In the genomic region with DNA sequence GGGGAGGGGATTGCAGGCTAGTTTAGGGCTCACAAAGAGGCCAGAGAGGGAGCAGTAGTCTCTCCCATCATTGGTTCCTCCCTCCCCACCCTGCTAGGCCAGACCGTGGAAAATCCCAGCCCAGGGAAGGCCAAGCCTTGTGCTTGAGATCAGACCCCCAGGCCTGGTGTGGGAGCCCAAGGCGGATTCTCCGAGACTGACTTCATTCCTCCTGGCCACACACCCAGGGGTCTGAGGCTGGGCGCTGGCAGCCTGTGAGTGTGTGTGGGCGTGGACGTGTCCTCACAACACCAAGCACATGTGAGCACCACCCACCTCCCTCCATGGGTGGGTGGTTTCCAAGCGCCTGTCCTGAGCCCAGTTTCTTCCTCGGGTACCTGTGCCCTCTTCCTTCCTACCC, we compare ENCODE assay signal across 13 cellular contexts. TPM values are rescaled to one million over a fixed set of nuclear protein-coding genes. Genes with fewer than 3 reads are reported as not detected.
DNase-seq lines count a peak whose midpoint lies in the region; ATAC-seq and TF ChIP-seq lines count a peak whose summit lies in the region.
"Had no signal": no experiment of that assay in that cellular context is flagged by ENCODE, and none has a peak within 500 bp of the region (broad histone marks: within the 10 kb centered on the region; RNA-seq: fewer than 3 reads in every experiment).

No MANE protein-coding gene starts in this region.

- ATAC-seq in activated CD8-positive, alpha-beta memory T cell treated with anti-CD3 and anti-CD28 coated beads, Interleukin-2, amount 10 ng/mL, durations not matched to agents 7 days and 5 days: no peak
- ATAC-seq in HG02970 (IDR thresholded peaks at IDR 0.05; ENCODE audit: low FRiP score, unreplicated experiment): no peak
- ATAC-seq: A549, left colon had no signal

- H3K4me3 ChIP-seq in suprapubic skin: no peak overlapping the region
- H3K4me3 ChIP-seq: A549, prostate gland had no signal

- no peaks in the 10 kb centered on the region for H3K27me3 Mint-ChIP-seq in activated CD8-positive, alpha-beta memory T cell treated with anti-CD3 and anti-CD28 coated beads, Interleukin-2, amount 10 ng/mL, durations not matched to agents 7 days and 5 days
- no peaks in the 10 kb centered on the region for H3K27me3 Mint-ChIP-seq in chondrocyte (ENCODE audit: low read depth)

- TF ChIP-seq POLR2A in suprapubic skin (IDR thresholded peaks at IDR 0.05): no peak

- no peaks in the 10 kb centered on the region for H3K36me3 ChIP-seq in suprapubic skin
- H3K36me3 ChIP-seq: prostate gland had no signal

- no peaks in the 10 kb centered on the region for H3K36me3 Mint-ChIP-seq in activated CD8-positive, alpha-beta memory T cell treated with anti-CD3 and anti-CD28 coated beads, Interleukin-2, amount 10 ng/mL, durations not matched to agents 7 days and 5 days
- peaks cover 12% of the 10 kb centered on the region for H3K36me3 Mint-ChIP-seq in chondrocyte (ENCODE audit: low read depth)

- TF ChIP-seq CTCF in chondrocyte (IDR thresholded peaks at IDR 0.05) (no peak), suprapubic skin (IDR thresholded peaks at IDR 0.05) (no peak)

- CTCF ChIA-PET in activated CD8-positive, alpha-beta memory T cell treated with anti-CD3 and anti-CD28 coated beads, Interleukin-2, amount 10 ng/mL, durations not matched to agents 7 days and 5 days (lab: Charles Lee): interaction anchor here (1.1 to 4.2 kb wide), 4 partner anchors 8 to 56 kb away, joined by 4 to 64 read pairs (median 26); no protein-coding TSS in a partner anchor

- no peak overlapping the region for H3K4me3 Mint-ChIP-seq in activated CD8-positive, alpha-beta memory T cell treated with anti-CD3 and anti-CD28 coated beads, Interleukin-2, amount 10 ng/mL, durations not matched to agents 7 days and 5 days
- peak overlapping the region; percentile 96 for H3K4me3 Mint-ChIP-seq in chondrocyte (ENCODE audit: unreplicated experiment)

- H3K27me3 ChIP-seq in suprapubic skin: peaks cover 6% of the 10 kb centered on the region

- TF ChIP-seq EP300 in suprapubic skin (IDR thresholded peaks at IDR 0.05): no peak

- H3K27ac ChIP-seq in suprapubic skin: peak overlapping the region; percentile 58
- H3K27ac ChIP-seq: A549, HL-60 had no signal

- 70% methylated on average over 4 of the region's 8 CpGs for WGBS in suprapubic skin

- H3K4me1 ChIP-seq in suprapubic skin: peaks cover 71% of the 10 kb centered on the region

- no peaks in the 10 kb centered on the region for H3K9me3 Mint-ChIP-seq in activated CD8-positive, alpha-beta memory T cell treated with anti-CD3 and anti-CD28 coated beads, Interleukin-2, amount 10 ng/mL, durations not matched to agents 7 days and 5 days (ENCODE audit: low read depth)
- H3K9me3 Mint-ChIP-seq in chondrocyte (ENCODE audit: low read depth): no peaks in the 10 kb centered on the region

- no peaks in the 10 kb centered on the region for H3K9me3 ChIP-seq in suprapubic skin
- H3K9me3 ChIP-seq: A549, prostate gland had no signal

- peak overlapping the region; percentile 84 for H3K27ac Mint-ChIP-seq in activated CD8-positive, alpha-beta memory T cell treated with anti-CD3 and anti-CD28 coated beads, Interleukin-2, amount 10 ng/mL, durations not matched to agents 7 days and 5 days
- peak overlapping the region; percentile 100 for H3K27ac Mint-ChIP-seq in chondrocyte (ENCODE audit: unreplicated experiment)

- H3K4me1 Mint-ChIP-seq in activated CD8-positive, alpha-beta memory T cell treated with anti-CD3 and anti-CD28 coated beads, Interleukin-2, amount 10 ng/mL, durations not matched to agents 7 days and 5 days: peaks cover 49% of the 10 kb centered on the region
- H3K4me1 Mint-ChIP-seq in chondrocyte (ENCODE audit: low read depth): peaks cover 78% of the 10 kb centered on the region

- no peak for DNase-seq in activated CD8-positive, alpha-beta memory T cell treated with anti-CD3 and anti-CD28 coated beads, Interleukin-2, amount 10 ng/mL, durations not matched to agents 7 days and 5 days
- DNase-seq in activated CD8-positive, alpha-beta memory T cell treated with anti-CD3 and anti-CD28 coated beads for 24 hours: no peak
- DNase-seq in chondrocyte (ENCODE audit: low spot score) (peak; percentile 95), kidney glomerular epithelial cell (lab: John Stamatoyannopoulos, UW) (peak; percentile 88), suprapubic skin (ENCODE audit: low spot score in 2 of 2) (no peak), HUDEP-2 (lab: John Stamatoyannopoulos, UW; ENCODE audit: unreplicated experiment in 76 of 76) (no peak)
- no peak for DNase-seq in central memory CD4-positive, alpha-beta T cell
- DNase-seq: left colon, NCI-H1694 had no signal

RNA-seq across cellular contexts. Expression of a gene that starts 4.1 kb away (rescaled TPM):
- 1 to 10 TPM; 1.8 to 8.6 TPM for total RNA-seq in activated CD8-positive, alpha-beta memory T cell treated with anti-CD3 and anti-CD28 coated beads, Interleukin-2, amount 10 ng/mL, durations not matched to agents 7 days and 5 days
- total RNA-seq in chondrocyte (428 to 446 TPM (median 444 TPM) in 3 replicates), suprapubic skin (10 to 100 TPM in 1 of 4 donors, 1 to 10 TPM in 3; 4.3 to 12.1 (median 7.3) TPM)

RNA-seq across cellular contexts. Expression of a gene that starts 57.0 kb away (rescaled TPM):
- total RNA-seq in activated CD8-positive, alpha-beta memory T cell treated with anti-CD3 and anti-CD28 coated beads, Interleukin-2, amount 10 ng/mL, durations not matched to agents 7 days and 5 days: not detected
- not detected in 3 replicates for total RNA-seq in chondrocyte
- not detected for total RNA-seq in suprapubic skin
- total RNA-seq: left colon had no signal

Comparison
In these comparisons a context has a peak if more than half of its experiments do, and no peak if none do; other contexts are left out.
1. DNase-seq: peak in chondrocyte (single experiment) and kidney glomerular epithelial cell (single experiment); none in activated CD8-positive, alpha-beta memory T cell treated with anti-CD3 and anti-CD28 coated beads, Interleukin-2, amount 10 ng/mL, durations not matched to agents 7 days and 5 days (single experiment), activated CD8-positive, alpha-beta memory T cell treated with anti-CD3 and anti-CD28 coated beads for 24 hours (single experiment), suprapubic skin (0 of 2), HUDEP-2 (0 of 76) and central memory CD4-positive, alpha-beta T cell (single experiment).
2. RNA of a gene that starts 4.1 kb away (total RNA-seq): 428 to 446 TPM in chondrocyte; 4.3 to 12.1 TPM in suprapubic skin and 1.8 to 8.6 TPM in activated CD8-positive, alpha-beta memory T cell treated with anti-CD3 and anti-CD28 coated beads, Interleukin-2, amount 10 ng/mL, durations not matched to agents 7 days and 5 days; every median in the first group is over 10 times any median in the second.